ENCODE assay signal across 8 cellular contexts in the genomic region with DNA sequence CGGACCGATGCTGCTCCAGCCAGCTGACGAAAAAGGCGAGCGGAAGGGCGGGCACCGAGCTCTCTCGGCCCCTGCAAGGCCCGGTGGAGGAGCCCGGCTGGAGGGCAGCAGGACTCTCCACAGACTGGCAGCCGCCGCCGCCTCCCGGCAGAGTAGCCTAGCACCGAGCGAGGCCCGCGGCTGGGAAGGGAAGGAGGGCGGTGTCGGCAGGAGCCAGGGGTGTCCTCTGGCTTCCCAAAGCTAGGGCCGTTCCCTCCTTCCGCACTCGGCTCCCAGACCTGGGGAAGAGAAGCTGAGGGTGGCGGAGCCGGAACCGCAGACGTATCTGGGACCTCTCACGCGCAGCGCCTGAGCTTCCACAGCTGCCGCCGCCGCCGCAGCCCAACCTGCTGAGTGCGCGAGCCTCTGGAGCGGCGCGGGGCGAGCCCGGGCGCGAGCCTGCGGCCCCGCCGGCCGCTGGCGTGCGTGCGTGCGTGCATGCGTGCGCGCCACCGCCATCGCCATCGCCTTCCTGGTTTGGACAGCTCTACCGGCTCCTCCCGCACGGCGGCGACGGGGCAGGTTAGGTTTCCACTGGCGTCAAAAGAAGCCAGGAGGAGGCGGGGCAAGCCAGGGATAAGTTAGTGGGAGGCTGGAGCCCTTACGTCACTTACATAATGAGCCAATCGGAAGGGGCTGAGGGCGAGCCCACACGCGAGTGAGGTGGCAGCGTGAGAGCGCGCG. TPM values are rescaled to one million over a fixed set of nuclear protein-coding genes. Genes with fewer than 3 reads are reported as not detected.
DNase-seq lines count a peak whose midpoint lies in the region; ATAC-seq and TF ChIP-seq lines count a peak whose summit lies in the region.

A gene (minus strand): TSS at position 395 of the 723 bp plus-strand sequence. CDS start 439 bp downstream, outside the sequence.

- intact Hi-C loops in dendritic cell treated with granulocyte-macrophage colony-stimulating factor and Interleukin-4, amounts not matched to agents 40 ng/mL and 50 ng/mL, for 4 days (cut with micrococcal nuclease), result loop anchor here (1.0 kb wide), 1 partner anchor 18 kb away; no protein-coding TSS in a partner anchor
- intact Hi-C loops in left lung (cut with DNase I), result no loop called here

- H3K36me3 ChIP-seq in CD4-positive, CD25-positive, alpha-beta regulatory T cell (ENCODE audit: control insufficient read depth, insufficient read depth, low read length), result no peaks in the 10 kb centered on the region
- H3K36me3 ChIP-seq in left lung, result no peaks in the 10 kb centered on the region

- H3K36me3 Mint-ChIP-seq in CD4-positive, CD25-positive, alpha-beta regulatory T cell, result no peaks in the 10 kb centered on the region
- peaks cover 22% of the 10 kb centered on the region for H3K36me3 Mint-ChIP-seq in dendritic cell treated with granulocyte-macrophage colony-stimulating factor and Interleukin-4, amounts not matched to agents 40 ng/mL and 50 ng/mL, for 4 days (ENCODE audit: low read depth)

- no peaks in the 10 kb centered on the region for H3K9me3 ChIP-seq in CD4-positive, CD25-positive, alpha-beta regulatory T cell (ENCODE audit: control insufficient read depth in 2 of 2, low read length in 2 of 2)
- no peaks in the 10 kb centered on the region for H3K9me3 ChIP-seq in left lung

- H3K9me3 Mint-ChIP-seq in CD4-positive, CD25-positive, alpha-beta regulatory T cell, result peaks cover 0 to 1% (median 0%) of the 10 kb centered on the region in 7 donors
- H3K9me3 Mint-ChIP-seq in dendritic cell treated with granulocyte-macrophage colony-stimulating factor and Interleukin-4, amounts not matched to agents 40 ng/mL and 50 ng/mL, for 4 days, result no peaks in the 10 kb centered on the region

- H3K27ac Mint-ChIP-seq in CD4-positive, CD25-positive, alpha-beta regulatory T cell, result peak within 1 kb of the TSS; percentile 90 to 98 (median 97)
- H3K27ac Mint-ChIP-seq in dendritic cell treated with granulocyte-macrophage colony-stimulating factor and Interleukin-4, amounts not matched to agents 40 ng/mL and 50 ng/mL, for 4 days, result peak within 1 kb of the TSS; percentile 94

- peaks cover 22 to 43% (median 35%) of the 10 kb centered on the region in 4 donors for H3K4me1 Mint-ChIP-seq in CD4-positive, CD25-positive, alpha-beta regulatory T cell
- peaks cover 48% of the 10 kb centered on the region for H3K4me1 Mint-ChIP-seq in dendritic cell treated with granulocyte-macrophage colony-stimulating factor and Interleukin-4, amounts not matched to agents 40 ng/mL and 50 ng/mL, for 4 days (ENCODE audit: low read depth)

- H3K27ac ChIP-seq in CD4-positive, CD25-positive, alpha-beta regulatory T cell (ENCODE audit: insufficient read depth, low read length, poor library complexity, severe bottlenecking), result peak within 1 kb of the TSS; percentile 83
- peak within 1 kb of the TSS; percentile 99 for H3K27ac ChIP-seq in left lung

- peaks cover 30% of the 10 kb centered on the region for H3K4me1 ChIP-seq in CD4-positive, CD25-positive, alpha-beta regulatory T cell (ENCODE audit: control insufficient read depth, insufficient read depth, low read length, poor library complexity, severe bottlenecking)
- peaks cover 11 to 41% of the 10 kb centered on the region in 2 donors for H3K4me1 ChIP-seq in left lung

- peak; percentile 90 to 93 for ATAC-seq in CD4-positive, CD25-positive, alpha-beta regulatory T cell (ENCODE audit: low read depth in 2 of 2)
- ATAC-seq in GM19395 (IDR thresholded peaks at IDR 0.05; ENCODE audit: unreplicated experiment) (peak; percentile 91), HG03565 (IDR thresholded peaks at IDR 0.05; ENCODE audit: unreplicated experiment) (peak; percentile 90), left lung (peak; percentile 93)

- H3K27me3 Mint-ChIP-seq in CD4-positive, CD25-positive, alpha-beta regulatory T cell, result peaks cover 4% of the 10 kb centered on the region
- peaks cover 2% of the 10 kb centered on the region for H3K27me3 Mint-ChIP-seq in dendritic cell treated with granulocyte-macrophage colony-stimulating factor and Interleukin-4, amounts not matched to agents 40 ng/mL and 50 ng/mL, for 4 days

- peak within 1 kb of the TSS; percentile 89 for H3K4me3 ChIP-seq in CD4-positive, CD25-positive, alpha-beta regulatory T cell (ENCODE audit: low read depth, low read length)
- H3K4me3 ChIP-seq in left lung, result peak within 1 kb of the TSS; percentile 82 to 90

- peak within 1 kb of the TSS; percentile 88 to 99 (median 94) for H3K4me3 Mint-ChIP-seq in CD4-positive, CD25-positive, alpha-beta regulatory T cell
- H3K4me3 Mint-ChIP-seq in dendritic cell treated with granulocyte-macrophage colony-stimulating factor and Interleukin-4, amounts not matched to agents 40 ng/mL and 50 ng/mL, for 4 days, result peak within 1 kb of the TSS; percentile 92

- peak; percentile 23 to 63 for TF ChIP-seq CTCF in left lung (IDR thresholded peaks at IDR 0.05)

- DNase-seq in CD4-positive, CD25-positive, alpha-beta regulatory T cell, result peak; percentile 99 to 100 (median 100)
- peak; percentile 98 for DNase-seq in NCI-H748 treated with DMSO at 0.1 percent for 48 hours (lab: John Stamatoyannopoulos, UW)
- DNase-seq in activated CD4-positive, alpha-beta T cell treated with anti-CD3 and anti-CD28 coated beads, Interleukin-2, amount 50 U/mL, for 24 hours (ENCODE audit: low read depth in 1 of 2, low spot score in 1 of 2), result peak; percentile 96 to 99
- DNase-seq in left lung, result peak; percentile 100
- DNase-seq in stimulated activated CD4-positive, alpha-beta T cell treated with anti-CD3 and anti-CD28 coated beads, Interleukin-2, amount 100 ng/mL, for 48 hours, result peak; percentile 97 to 98

- no peaks in the 10 kb centered on the region for H3K27me3 ChIP-seq in CD4-positive, CD25-positive, alpha-beta regulatory T cell (ENCODE audit: control insufficient read depth, insufficient read depth, low read length)
- no peaks in the 10 kb centered on the region for H3K27me3 ChIP-seq in left lung

RNA-seq across cellular contexts. Expression of the gene that starts here (rescaled TPM):
- 79.0 TPM for total RNA-seq in CD4-positive, CD25-positive, alpha-beta regulatory T cell
- polyA plus RNA-seq in CD4-positive, CD25-positive, alpha-beta regulatory T cell, result 100 to 1,000 TPM; 108 to 124 (median 120) TPM
- total RNA-seq in left lung, result 100 to 1,000 TPM; 146 to 150 TPM

Comparison
In these comparisons a context has a peak if more than half of its experiments do, and no peak if none do; other contexts are left out.
1. Peak in every context shown above with its lines: DNase-seq, ATAC-seq, H3K4me3 ChIP-seq and H3K27ac ChIP-seq.